In genomic region chr10:98414578-98414931, GRCh38 we compare ENCODE assay signal across 8 cellular contexts. TPM values are rescaled to one million over a fixed set of nuclear protein-coding genes. Genes with fewer than 3 reads are reported as not detected.
DNase-seq lines count a peak whose midpoint lies in the region; ATAC-seq and TF ChIP-seq lines count a peak whose summit lies in the region.

No MANE protein-coding gene starts in this region.

- no peak for DNase-seq in DND-41
- DNase-seq in RWPE2 (ENCODE audit: low spot score): no peak
- no peak for DNase-seq in esophagus squamous epithelium (lab: John Stamatoyannopoulos, UW)
- no peak for DNase-seq in DMS79 treated with DMSO at 0.1 percent for 48 hours (lab: John Stamatoyannopoulos, UW)
- no peak for DNase-seq in NCI-H1092 treated with DMSO at 0.1 percent for 48 hours (lab: John Stamatoyannopoulos, UW)
- DNase-seq in omental fat pad (ENCODE audit: low spot score): no peak
- DNase-seq in AG08396 (ENCODE audit: low spot score): no peak

- H3K4me2 ChIP-seq in DND-41 (ENCODE audit: insufficient read depth, low read length) (peak overlapping the region; percentile 65), parathyroid adenoma (ENCODE audit: low read length) (peak overlapping the region; percentile 45)

- WGBS in esophagus squamous epithelium, 2 donors: 44 to 65% methylated on average over 2 to 3 of the region's 3 CpGs

- H3K9me3 ChIP-seq in DND-41 (ENCODE audit: insufficient read depth, low read length, severe bottlenecking) (no peaks in the 10 kb centered on the region), RWPE2 (ENCODE audit: severe bottlenecking) (no peaks in the 10 kb centered on the region), esophagus squamous epithelium (no peaks in the 10 kb centered on the region), parathyroid adenoma (ENCODE audit: control insufficient read depth, low read length) (no peaks in the 10 kb centered on the region)

- H3K27ac ChIP-seq in DND-41 (ENCODE audit: low read length): peak overlapping the region; percentile 73
- peak overlapping the region; percentile 48 for H3K27ac ChIP-seq in RWPE2 (ENCODE audit: poor library complexity, severe bottlenecking)
- peak overlapping the region; percentile 60 to 87 (median 80) for H3K27ac ChIP-seq in esophagus squamous epithelium
- H3K27ac ChIP-seq in parathyroid adenoma: peak overlapping the region; percentile 25

- peak overlapping the region; percentile 56 for H3K9ac ChIP-seq in DND-41 (ENCODE audit: low read depth, low read length)
- H3K9ac ChIP-seq in parathyroid adenoma: no peak overlapping the region

- no peak for TF ChIP-seq POLR2A in esophagus squamous epithelium (IDR thresholded peaks at IDR 0.05)

- no peak for TF ChIP-seq CTCF in DND-41 (IDR thresholded peaks at IDR 0.05; ENCODE audit: borderline replicate concordance, extremely low read depth, low read length, poor library complexity, severe bottlenecking)
- TF ChIP-seq CTCF in RWPE2 (IDR thresholded peaks at IDR 0.05; ENCODE audit: poor library complexity, severe bottlenecking): no peak
- no peak for TF ChIP-seq CTCF in esophagus squamous epithelium (IDR thresholded peaks at IDR 0.05)
- no peak for TF ChIP-seq CTCF in parathyroid adenoma (IDR thresholded peaks at IDR 0.05)
- TF ChIP-seq CTCF in omental fat pad (IDR thresholded peaks at IDR 0.05): no peak

- H3K4me1 ChIP-seq in DND-41 (ENCODE audit: insufficient read depth, low read length): peaks cover 17% of the 10 kb centered on the region
- peaks cover 4% of the 10 kb centered on the region for H3K4me1 ChIP-seq in RWPE2 (ENCODE audit: insufficient read depth, poor library complexity, severe bottlenecking)
- peaks cover 15 to 41% (median 17%) of the 10 kb centered on the region in 3 donors for H3K4me1 ChIP-seq in esophagus squamous epithelium
- peaks cover 20% of the 10 kb centered on the region for H3K4me1 ChIP-seq in parathyroid adenoma

- intact Hi-C loops in esophagus squamous epithelium (cut with DNase I): no loop called here

- H3K36me3 ChIP-seq in DND-41 (ENCODE audit: insufficient read depth, low read length) (peaks cover 23% of the 10 kb centered on the region), RWPE2 (ENCODE audit: low read depth) (no peaks in the 10 kb centered on the region), esophagus squamous epithelium (peaks cover 0 to 33% (median 0%) of the 10 kb centered on the region in 3 donors), parathyroid adenoma (ENCODE audit: control insufficient read depth, insufficient read depth, low read length) (no peaks in the 10 kb centered on the region)

- H3K27me3 ChIP-seq in DND-41 (ENCODE audit: insufficient read depth, low read length, poor library complexity) (no peaks in the 10 kb centered on the region), RWPE2 (ENCODE audit: insufficient read depth, poor library complexity, severe bottlenecking) (no peaks in the 10 kb centered on the region), esophagus squamous epithelium (no peaks in the 10 kb centered on the region), parathyroid adenoma (ENCODE audit: control insufficient read depth, insufficient read depth, low read length) (no peaks in the 10 kb centered on the region)

- H2AFZ ChIP-seq in DND-41 (ENCODE audit: low read depth, low read length): peak overlapping the region; percentile 75
- peak overlapping the region; percentile 91 for H2AFZ ChIP-seq in parathyroid adenoma

- ATAC-seq in DND-41 (ENCODE audit: insufficient read depth, low read depth): no peak
- no peak for ATAC-seq in RWPE2 (ENCODE audit: low read depth)
- no peak for ATAC-seq in omental fat pad (ENCODE audit: low FRiP score)

- no peaks in the 10 kb centered on the region; the same call in 1 of the 2 replicates for H4K20me1 ChIP-seq in DND-41 (ENCODE audit: insufficient read depth, low read length)

- H3K4me3 ChIP-seq in DND-41 (ENCODE audit: low read depth in 1 of 2, low read length in 2 of 2): peak overlapping the region; percentile 15 to 59; a peak in 3 of 4 replicates
- H3K4me3 ChIP-seq in RWPE2 (ENCODE audit: severe bottlenecking): peak overlapping the region; percentile 56
- H3K4me3 ChIP-seq in esophagus squamous epithelium: peak overlapping the region; percentile 22 to 69 (median 52)
- peak overlapping the region; percentile 36 for H3K4me3 ChIP-seq in parathyroid adenoma (ENCODE audit: low read depth, low read length)

- H3K79me2 ChIP-seq in DND-41 (ENCODE audit: insufficient read depth, low read length) (no peaks in the 10 kb centered on the region), parathyroid adenoma (no peaks in the 10 kb centered on the region)

RNA-seq across cellular contexts. Expression of gene PYROXD2, which starts 0.4 kb away (rescaled TPM):
- 1 to 10 TPM; 1.6 to 7.7 (median 3.9) TPM for total RNA-seq in esophagus squamous epithelium
- total RNA-seq in omental fat pad: 10 to 100 TPM in 1 of 4 donors, 1 to 10 TPM in 3; 8.5 to 10.4 (median 9.2) TPM

RNA-seq across cellular contexts. Expression of gene HPS1, which starts 32.2 kb away (rescaled TPM):
- 10 to 100 TPM; 26.3 to 40.6 (median 27.9) TPM for total RNA-seq in esophagus squamous epithelium
- total RNA-seq in omental fat pad: 10 to 100 TPM; 39.0 to 56.7 (median 48.5) TPM

Comparison
In these comparisons a context has a peak if more than half of its experiments do, and no peak if none do; other contexts are left out.
1. H3K27ac ChIP-seq: peak in every context shown above with its lines; median percentile 80 in esophagus squamous epithelium; 73 in DND-41; 48 in RWPE2; 25 in parathyroid adenoma.